ENCODE assay signal across 9 cellular contexts in the genomic region with DNA sequence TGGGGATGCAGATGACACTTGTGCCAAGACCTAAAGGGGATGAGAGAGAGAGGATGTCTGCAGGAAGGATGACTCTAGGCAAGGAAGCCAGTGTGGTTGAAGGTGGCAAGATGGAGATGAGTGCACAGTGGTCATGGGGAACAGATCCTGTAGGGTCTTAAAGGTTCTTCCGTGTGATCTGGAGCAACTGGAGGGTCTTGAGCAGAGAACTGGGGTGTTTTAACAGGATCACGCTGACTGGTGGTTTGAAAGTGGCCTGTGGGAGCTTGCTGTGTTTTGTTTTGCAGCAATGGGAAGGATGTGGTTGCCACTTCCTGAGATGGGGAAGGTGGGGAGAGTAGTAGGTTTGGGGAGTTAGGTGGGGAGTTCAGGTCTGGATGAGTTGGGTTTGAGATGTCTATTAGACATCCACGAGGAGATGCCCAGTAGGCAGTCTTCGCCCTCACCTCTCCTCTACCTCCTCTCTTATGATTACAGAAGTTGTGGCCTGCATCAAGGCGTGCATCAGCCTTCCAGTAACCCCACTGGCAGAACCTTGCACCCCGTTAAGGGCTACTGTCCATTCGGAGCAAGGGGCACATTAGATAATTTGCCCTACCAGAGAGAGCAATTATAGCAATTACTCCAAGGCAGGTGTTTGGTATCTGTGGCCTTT. TPM values are rescaled to one million over a fixed set of nuclear protein-coding genes. Genes with fewer than 3 reads are reported as not detected.
DNase-seq lines count a peak whose midpoint lies in the region; ATAC-seq and TF ChIP-seq lines count a peak whose summit lies in the region.
"Had no signal": no experiment of that assay in that cellular context is flagged by ENCODE, and none has a peak within 500 bp of the region (broad histone marks: within the 10 kb centered on the region; RNA-seq: fewer than 3 reads in every experiment).

No MANE protein-coding gene starts in this region.

- POLR2A ChIA-PET in activated CD4-positive, alpha-beta T cell treated with anti-CD3 and anti-CD28 coated beads for 36 hours (lab: Charles Lee): interaction anchor here (0.7 kb wide), 1 partner anchor 180 kb away, joined by 3 read pairs; no protein-coding TSS in a partner anchor
- POLR2A ChIA-PET in activated CD8-positive, alpha-beta T cell treated with anti-CD3 and anti-CD28 coated beads for 36 hours (lab: Charles Lee): interaction anchor here (0.7 kb wide), 1 partner anchor 9 kb away, joined by 3 read pairs; no protein-coding TSS in a partner anchor

- no peaks in the 10 kb centered on the region for H3K36me3 Mint-ChIP-seq in activated CD4-positive, alpha-beta T cell treated with anti-CD3 and anti-CD28 coated beads for 36 hours (ENCODE audit: low read depth)
- no peaks in the 10 kb centered on the region for H3K36me3 Mint-ChIP-seq in activated CD8-positive, alpha-beta T cell treated with anti-CD3 and anti-CD28 coated beads for 36 hours (ENCODE audit: low read depth)

- in situ Hi-C loops in ACHN (cut with HindIII; ENCODE audit: low pct_ligation_motif_present, low pct_unique_long_range_greater_than_20kb, low sequenced_read_pairs): no loop called here

- H3K4me3 ChIP-seq in iPS-18a (ENCODE audit: low read length): peak overlapping the region; percentile 81

- DNase-seq in activated CD4-positive, alpha-beta T cell treated with anti-CD3 and anti-CD28 coated beads for 36 hours: peak; percentile 42
- DNase-seq in activated CD4-positive, alpha-beta T cell treated with anti-CD3 and anti-CD28 coated beads, Interleukin-2, amount 50 U/mL, for 4 hours: no peak
- peak; percentile 53 for DNase-seq in activated CD8-positive, alpha-beta T cell treated with anti-CD3 and anti-CD28 coated beads for 36 hours
- no peak for DNase-seq in stimulated activated naive CD8-positive, alpha-beta T cell treated with anti-CD3 and anti-CD28 coated beads, Interleukin-15, Interleukin-2, amounts not matched to agents 100 U/mL and 50 U/mL, for 24 hours
- DNase-seq in dedifferentiated amniotic fluid mesenchymal stem cell (ENCODE audit: extremely low spot score) (no peak), ACHN (no peak)
- DNase-seq: NCI-H1436 treated with DMSO at 0.1 percent for 48 hours had no signal

- H3K36me3 ChIP-seq in iPS-18a (ENCODE audit: control insufficient read depth, low read depth, low read length): no peaks in the 10 kb centered on the region

- H3K9ac ChIP-seq in iPS-18a (ENCODE audit: low read length): no peak overlapping the region

- H3K4me1 Mint-ChIP-seq in activated CD4-positive, alpha-beta T cell treated with anti-CD3 and anti-CD28 coated beads for 36 hours: peaks cover 29% of the 10 kb centered on the region
- peaks cover 36% of the 10 kb centered on the region for H3K4me1 Mint-ChIP-seq in activated CD8-positive, alpha-beta T cell treated with anti-CD3 and anti-CD28 coated beads for 36 hours (ENCODE audit: low read depth)

- no peak overlapping the region for H3K27ac Mint-ChIP-seq in activated CD4-positive, alpha-beta T cell treated with anti-CD3 and anti-CD28 coated beads for 36 hours
- H3K27ac Mint-ChIP-seq in activated CD8-positive, alpha-beta T cell treated with anti-CD3 and anti-CD28 coated beads for 36 hours: peak overlapping the region; percentile 26

- peak; percentile 42 for ATAC-seq in activated CD4-positive, alpha-beta T cell treated with anti-CD3 and anti-CD28 coated beads for 36 hours
- peak; percentile 50 for ATAC-seq in activated CD8-positive, alpha-beta T cell treated with anti-CD3 and anti-CD28 coated beads for 36 hours
- ATAC-seq in stimulated activated naive CD8-positive, alpha-beta T cell treated with anti-CD3 and anti-CD28 coated beads, Interleukin-15, Interleukin-2, amounts not matched to agents 100 U/mL and 50 U/mL, for 24 hours: peak; percentile 50
- no peak for ATAC-seq in GM21723 (IDR thresholded peaks at IDR 0.05; ENCODE audit: unreplicated experiment)

- H3K9me3 ChIP-seq in iPS-18a (ENCODE audit: control insufficient read depth, low read depth, low read length): no peaks in the 10 kb centered on the region

- peaks cover 5% of the 10 kb centered on the region for H3K4me1 ChIP-seq in iPS-18a (ENCODE audit: control insufficient read depth, low read depth, low read length)

- H3K4me3 Mint-ChIP-seq in activated CD4-positive, alpha-beta T cell treated with anti-CD3 and anti-CD28 coated beads for 36 hours: peak overlapping the region; percentile 63
- peak overlapping the region; percentile 71 for H3K4me3 Mint-ChIP-seq in activated CD8-positive, alpha-beta T cell treated with anti-CD3 and anti-CD28 coated beads for 36 hours

- no peak overlapping the region for H3K27ac ChIP-seq in iPS-18a (ENCODE audit: low read length)

- no peaks in the 10 kb centered on the region for H3K9me3 Mint-ChIP-seq in activated CD4-positive, alpha-beta T cell treated with anti-CD3 and anti-CD28 coated beads for 36 hours (ENCODE audit: low read depth)
- no peaks in the 10 kb centered on the region for H3K9me3 Mint-ChIP-seq in activated CD8-positive, alpha-beta T cell treated with anti-CD3 and anti-CD28 coated beads for 36 hours

- CTCF ChIA-PET in activated CD4-positive, alpha-beta T cell treated with anti-CD3 and anti-CD28 coated beads for 36 hours (lab: Charles Lee): interaction anchor here (0.6 to 1.1 kb wide), 6 partner anchors 71 to 250 kb away, joined by 3 to 4 read pairs (median 3); no protein-coding TSS in a partner anchor
- CTCF ChIA-PET in activated CD8-positive, alpha-beta T cell treated with anti-CD3 and anti-CD28 coated beads for 36 hours (lab: Charles Lee): interaction anchor here (0.7 to 4.4 kb wide), 3 partner anchors 8 to 125 kb away, joined by 4 to 27 read pairs (median 5); no protein-coding TSS in a partner anchor

- H3K27me3 Mint-ChIP-seq in activated CD4-positive, alpha-beta T cell treated with anti-CD3 and anti-CD28 coated beads for 36 hours: peaks cover 39% of the 10 kb centered on the region
- peaks cover 16% of the 10 kb centered on the region for H3K27me3 Mint-ChIP-seq in activated CD8-positive, alpha-beta T cell treated with anti-CD3 and anti-CD28 coated beads for 36 hours

- intact Hi-C loops in activated CD4-positive, alpha-beta T cell treated with anti-CD3 and anti-CD28 coated beads for 36 hours (cut with DNase I, micrococcal nuclease): loop anchor here in 1 of 2 experiments (5.0 kb wide), 1 partner anchor 93 kb away; the partner anchor contains the start of gene SCARB2
- intact Hi-C loops in activated CD8-positive, alpha-beta T cell treated with anti-CD3 and anti-CD28 coated beads for 36 hours (cut with micrococcal nuclease): no loop called here

- peaks cover 16% of the 10 kb centered on the region for H3K27me3 ChIP-seq in iPS-18a (ENCODE audit: control insufficient read depth, insufficient read depth, low read length)

- TF ChIP-seq CTCF in activated CD8-positive, alpha-beta T cell treated with anti-CD3 and anti-CD28 coated beads for 36 hours (IDR thresholded peaks at IDR 0.05): no peak

RNA-seq across cellular contexts. Expression of gene STBD1, which starts 1.4 kb away (rescaled TPM):
- under 1 TPM; 0.09 to 0.14 TPM for total RNA-seq in activated CD4-positive, alpha-beta T cell treated with anti-CD3 and anti-CD28 coated beads for 36 hours
- total RNA-seq in activated CD8-positive, alpha-beta T cell treated with anti-CD3 and anti-CD28 coated beads for 36 hours: under 1 TPM; 0.18 to 0.29 TPM

RNA-seq across cellular contexts. Expression of gene FAM47E, which starts 53.6 kb away (rescaled TPM):
- total RNA-seq in activated CD4-positive, alpha-beta T cell treated with anti-CD3 and anti-CD28 coated beads for 36 hours: not detected
- total RNA-seq in activated CD8-positive, alpha-beta T cell treated with anti-CD3 and anti-CD28 coated beads for 36 hours: not detected

Comparison
In these comparisons a context has a peak if more than half of its experiments do, and no peak if none do; other contexts are left out.
1. DNase-seq: peak in activated CD4-positive, alpha-beta T cell treated with anti-CD3 and anti-CD28 coated beads for 36 hours (single experiment) and activated CD8-positive, alpha-beta T cell treated with anti-CD3 and anti-CD28 coated beads for 36 hours (single experiment); none in activated CD4-positive, alpha-beta T cell treated with anti-CD3 and anti-CD28 coated beads, Interleukin-2, amount 50 U/mL, for 4 hours (0 of 2), stimulated activated naive CD8-positive, alpha-beta T cell treated with anti-CD3 and anti-CD28 coated beads, Interleukin-15, Interleukin-2, amounts not matched to agents 100 U/mL and 50 U/mL, for 24 hours (single experiment), dedifferentiated amniotic fluid mesenchymal stem cell (single experiment) and ACHN (single experiment).